ENCODE assay signal across 8 cellular contexts in genomic region chr4:80215449-80216052, GRCh38. TPM values are rescaled to one million over a fixed set of nuclear protein-coding genes. Genes with fewer than 3 reads are reported as not detected.
DNase-seq lines count a peak whose midpoint lies in the region; ATAC-seq and TF ChIP-seq lines count a peak whose summit lies in the region.

No MANE protein-coding gene starts in this region.

- 4 to 7% (median 6%) methylated on average over 5 of the region's 5 CpGs for WGBS in adrenal gland, 4 donors

- peak; percentile 77 for ATAC-seq in Right ventricle myocardium superior (ENCODE audit: poor library complexity)
- ATAC-seq in Right ventricle myocardium inferior = no peak
- ATAC-seq in left lobe of liver = peak; percentile 73

- no peaks in the 10 kb centered on the region for H3K36me3 ChIP-seq in adrenal gland (replicated peaks in 1 of 2)

- H3K9me3 ChIP-seq in adrenal gland (replicated peaks in 1 of 3) = no peaks in the 10 kb centered on the region

- TF ChIP-seq POLR2A in adrenal gland (IDR thresholded peaks at IDR 0.05) = no peak

- DNase-seq in Right ventricle myocardium superior = no peak
- DNase-seq in Right ventricle myocardium inferior (ENCODE audit: missing footprints) = no peak
- peak; percentile 52 for DNase-seq in NCI-H1105 treated with DMSO at 0.1 percent for 48 hours (lab: John Stamatoyannopoulos, UW)
- no peak for DNase-seq in adrenal gland
- no peak for DNase-seq in left lobe of liver (ENCODE audit: low spot score)
- no peak for DNase-seq in stimulated activated CD4-positive, alpha-beta T cell treated with anti-CD3 and anti-CD28 coated beads, Interleukin-4, amount 100 ng/mL, for 4 hours
- DNase-seq in COLO668 (lab: John Stamatoyannopoulos, UW; ENCODE audit: unreplicated experiment) = no peak
- no peak for DNase-seq in GM19240 (ENCODE audit: insufficient read length, low spot score)

- no peak overlapping the region for H3K4me3 ChIP-seq in adrenal gland

- H3K27me3 ChIP-seq in adrenal gland = peaks cover 8% of the 10 kb centered on the region

- TF ChIP-seq CTCF in adrenal gland (IDR thresholded peaks at IDR 0.05) = peak; percentile 53 to 81 (median 68)

- no peak overlapping the region for H3K27ac ChIP-seq in adrenal gland

- H3K4me1 ChIP-seq in adrenal gland (replicated peaks in 1 of 2) = no peaks in the 10 kb centered on the region

- intact Hi-C loops in Right ventricle myocardium superior (cut with DNase I) (no loop called here), Right ventricle myocardium inferior (cut with DNase I) (loop anchor here (5.0 to 10.0 kb wide), 2 partner anchors 33 to 621 kb away; no protein-coding TSS in a partner anchor), adrenal gland (cut with DNase I) (loop anchor here in 1 of 2 donors (10.0 kb wide), 1 partner anchor 1261 kb away; no protein-coding TSS in a partner anchor)

RNA-seq across cellular contexts. Expression of gene PRDM8, which starts 18.2 kb away (rescaled TPM):
- total RNA-seq in Right ventricle myocardium superior (0.73 TPM), Right ventricle myocardium inferior (1.2 TPM), adrenal gland (1 to 10 TPM in 7 of 8 donors, under 1 TPM in 1; 0.36 to 4.4 (median 1.6) TPM), left lobe of liver (0.28 TPM)
- polyA plus RNA-seq in adrenal gland = 1 to 10 TPM; 1.1 to 5.0 (median 4.7) TPM

RNA-seq across cellular contexts. Expression of gene FGF5, which starts 50.9 kb away (rescaled TPM):
- total RNA-seq in Right ventricle myocardium superior (0.91 TPM), Right ventricle myocardium inferior (1.6 TPM), adrenal gland (not detected), left lobe of liver (not detected)
- not detected for polyA plus RNA-seq in adrenal gland
